In the genomic region with DNA sequence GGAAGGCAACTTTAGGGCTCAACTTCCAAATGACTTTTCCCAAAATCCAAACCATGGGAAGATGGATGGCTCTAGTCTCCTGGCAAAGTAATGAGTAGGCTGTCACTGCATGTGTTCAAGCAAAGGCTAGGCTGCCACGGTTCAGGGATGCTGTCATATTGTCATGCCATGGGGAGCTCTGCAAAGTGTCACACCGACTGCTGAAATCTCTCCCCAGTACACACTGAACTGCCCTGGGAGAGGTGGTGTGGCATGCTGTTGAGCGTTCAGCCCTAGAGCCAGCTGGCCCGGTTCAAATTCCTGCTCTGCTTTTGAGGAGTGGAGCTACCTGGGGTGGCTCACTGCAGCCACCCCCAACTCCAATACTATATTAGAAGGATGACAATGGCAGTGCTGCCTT, we compare ENCODE assay signal across 41 cellular contexts.
"Had no signal": no experiment of that assay in that cellular context is flagged by ENCODE, and none has a peak within 500 bp of the region (broad histone marks: within the 10 kb centered on the region; RNA-seq: fewer than 3 reads in every experiment).

No MANE protein-coding gene starts in this region.

- H3K27me3 Mint-ChIP-seq: activated naive CD4-positive, alpha-beta T cell treated with anti-CD3 and anti-CD28 coated beads, Interleukin-2, amount 50 U/mL, for 24 hours; activated naive CD8-positive, alpha-beta T cell treated with anti-CD3 and anti-CD28 coated beads, Interleukin-2, amount 50 U/mL, for 24 hours; activated T-cell treated with anti-CD3 and anti-CD28 coated beads, Interleukin-2, amount 50 U/mL, for 24 hours; central memory CD8-positive, alpha-beta T cell had no signal

- H3K27ac ChIP-seq: adrenal gland, ascending aorta, body of pancreas, brain microvascular endothelial cell, breast epithelium, cardiac muscle cell had no signal

- H3K9me3 Mint-ChIP-seq: activated naive CD4-positive, alpha-beta T cell treated with anti-CD3 and anti-CD28 coated beads for 36 hours; activated naive CD4-positive, alpha-beta T cell treated with anti-CD3 and anti-CD28 coated beads, Interleukin-2, amount 10 ng/mL, durations not matched to agents 7 days and 5 days; activated naive CD4-positive, alpha-beta T cell treated with anti-CD3 and anti-CD28 coated beads, Interleukin-2, amount 50 U/mL, for 24 hours; activated naive CD4-positive, alpha-beta T cell treated with anti-CD3 and anti-CD28 coated beads, Interleukin-2, amount 50 U/mL, for 72 hours; activated naive CD8-positive, alpha-beta T cell treated with anti-CD3 and anti-CD28 coated beads for 36 hours; activated naive CD8-positive, alpha-beta T cell treated with anti-CD3 and anti-CD28 coated beads, Interleukin-2, amount 10 ng/mL, durations not matched to agents 7 days and 5 days; activated naive CD8-positive, alpha-beta T cell treated with anti-CD3 and anti-CD28 coated beads, Interleukin-2, amount 50 U/mL, for 24 hours; activated T-cell treated with anti-CD3 and anti-CD28 coated beads, Interleukin-2, amount 50 U/mL, for 24 hours; activated T-cell treated with anti-CD3 and anti-CD28 coated beads, Interleukin-2, amount 50 U/mL, for 4 hours; activated T-cell treated with anti-CD3 and anti-CD28 coated beads, Interleukin-2, amount 50 U/mL, for 72 hours; activated T-helper 1 cell treated with anti-CD3 and anti-CD28 coated beads, Interleukin-12 subunit alpha, Interleukin-12 subunit beta, Interleukin-2, Interleukin-4 antibody, amounts not matched to agents 30 ng/mL and 10 ng/mL and 1 ng/mL, durations not matched to agents 14 hours and 24 hours and 36 hours; activated T-helper 17 cell treated with anti-CD3 and anti-CD28 coated beads, Interleukin-2, amount 50 U/mL, for 72 hours; activated T-helper 2 cell treated with anti-CD3 and anti-CD28 coated beads, Interferon-gamma antibody, Interleukin-2, Interleukin-4, amounts not matched to agents 10 μg/mL and 5 μg/mL and 100 μg/mL, durations not matched to agents 14 hours and 24 hours and 36 hours; central memory CD8-positive, alpha-beta T cell had no signal

- DNase-seq: activated effector memory CD4-positive, alpha-beta T cell treated with anti-CD3 and anti-CD28 coated beads, Interleukin-2, amount 50 U/mL, for 16 hours; activated effector memory CD4-positive, alpha-beta T cell treated with Interleukin-2 at 50 U/mL for 16 hours; activated gamma-delta T cell; activated gamma-delta T cell treated with Interleukin-2 at 50 U/mL for 16 hours; activated naive CD4-positive, alpha-beta T cell; activated naive CD4-positive, alpha-beta T cell treated with anti-CD3 and anti-CD28 coated beads for 36 hours; activated naive CD4-positive, alpha-beta T cell treated with anti-CD3 and anti-CD28 coated beads, Interleukin-2, amount 10 ng/mL, durations not matched to agents 7 days and 5 days; activated naive CD4-positive, alpha-beta T cell treated with anti-CD3 and anti-CD28 coated beads, Interleukin-2, amount 50 U/mL, for 16 hours; activated naive CD4-positive, alpha-beta T cell treated with Interleukin-2 at 50 U/mL for 16 hours; activated naive CD8-positive, alpha-beta T cell treated with anti-CD3 and anti-CD28 coated beads for 36 hours; activated naive CD8-positive, alpha-beta T cell treated with anti-CD3 and anti-CD28 coated beads, Interleukin-2, amount 10 ng/mL, durations not matched to agents 7 days and 5 days; activated naive CD8-positive, alpha-beta T cell treated with anti-CD3 and anti-CD28 coated beads, Interleukin-2, amount 50 U/mL, for 24 hours; activated T-cell treated with anti-CD3 and anti-CD28 coated beads for 4 hours; activated T-cell treated with anti-CD3 and anti-CD28 coated beads, Interleukin-2, amount 50 U/mL, for 1 hour; activated T-cell treated with anti-CD3 and anti-CD28 coated beads, Interleukin-2, amount 50 U/mL, for 24 hours; activated T-cell treated with anti-CD3 and anti-CD28 coated beads, Interleukin-2, amount 50 U/mL, for 4 hours; activated T-cell treated with anti-CD3 and anti-CD28 coated beads, Interleukin-2, amount 50 U/mL, for 48 hours; activated T-cell treated with anti-CD3 and anti-CD28 coated beads, Interleukin-2, amount 50 U/mL, for 72 hours; adrenal gland; amniotic stem cell; amygdala; anterior cingulate cortex; aorta; body of pancreas; brain microvascular endothelial cell; caudate nucleus; central memory CD4-positive, alpha-beta T cell; cerebellar nuclear complex had no signal

- H3K27me3 ChIP-seq: adrenal gland, ascending aorta, body of pancreas, brain microvascular endothelial cell, breast epithelium, cardiac muscle cell had no signal

- H3K36me3 Mint-ChIP-seq: activated naive CD4-positive, alpha-beta T cell treated with anti-CD3 and anti-CD28 coated beads, Interleukin-2, amount 10 ng/mL, durations not matched to agents 7 days and 5 days; activated naive CD4-positive, alpha-beta T cell treated with anti-CD3 and anti-CD28 coated beads, Interleukin-2, amount 50 U/mL, for 24 hours; activated naive CD4-positive, alpha-beta T cell treated with anti-CD3 and anti-CD28 coated beads, Interleukin-2, amount 50 U/mL, for 72 hours; activated naive CD8-positive, alpha-beta T cell; activated naive CD8-positive, alpha-beta T cell treated with anti-CD3 and anti-CD28 coated beads for 36 hours; activated naive CD8-positive, alpha-beta T cell treated with anti-CD3 and anti-CD28 coated beads, Interleukin-2, amount 10 ng/mL, durations not matched to agents 7 days and 5 days; brain had no signal

- H3K4me1 ChIP-seq: adrenal gland, ascending aorta, breast epithelium had no signal

- H3K4me3 ChIP-seq: adrenal gland, ascending aorta, body of pancreas, breast epithelium, cardiac muscle cell had no signal

- H3K4me1 Mint-ChIP-seq: activated naive CD4-positive, alpha-beta T cell treated with anti-CD3 and anti-CD28 coated beads, Interleukin-2, amount 10 ng/mL, durations not matched to agents 7 days and 5 days; activated naive CD4-positive, alpha-beta T cell treated with anti-CD3 and anti-CD28 coated beads, Interleukin-2, amount 50 U/mL, for 24 hours; activated naive CD8-positive, alpha-beta T cell treated with anti-CD3 and anti-CD28 coated beads for 36 hours; activated naive CD8-positive, alpha-beta T cell treated with anti-CD3 and anti-CD28 coated beads, Interleukin-2, amount 10 ng/mL, durations not matched to agents 7 days and 5 days; activated naive CD8-positive, alpha-beta T cell treated with anti-CD3 and anti-CD28 coated beads, Interleukin-2, amount 50 U/mL, for 24 hours; activated T-helper 17 cell treated with anti-CD3 and anti-CD28 coated beads, Interleukin-2, amount 50 U/mL, for 72 hours had no signal

- H3K4me3 Mint-ChIP-seq: activated naive CD4-positive, alpha-beta T cell treated with anti-CD3 and anti-CD28 coated beads for 36 hours; activated naive CD4-positive, alpha-beta T cell treated with anti-CD3 and anti-CD28 coated beads, Interleukin-2, amount 10 ng/mL, durations not matched to agents 7 days and 5 days; activated naive CD4-positive, alpha-beta T cell treated with anti-CD3 and anti-CD28 coated beads, Interleukin-2, amount 50 U/mL, for 24 hours; activated naive CD8-positive, alpha-beta T cell; activated naive CD8-positive, alpha-beta T cell treated with anti-CD3 and anti-CD28 coated beads for 36 hours; activated naive CD8-positive, alpha-beta T cell treated with anti-CD3 and anti-CD28 coated beads, Interleukin-2, amount 10 ng/mL, durations not matched to agents 7 days and 5 days; activated naive CD8-positive, alpha-beta T cell treated with anti-CD3 and anti-CD28 coated beads, Interleukin-2, amount 50 U/mL, for 24 hours; activated T-cell treated with anti-CD3 and anti-CD28 coated beads, Interleukin-2, amount 50 U/mL, for 24 hours; activated T-cell treated with anti-CD3 and anti-CD28 coated beads, Interleukin-2, amount 50 U/mL, for 4 hours; activated T-cell treated with anti-CD3 and anti-CD28 coated beads, Interleukin-2, amount 50 U/mL, for 72 hours; activated T-helper 1 cell treated with anti-CD3 and anti-CD28 coated beads, Interleukin-12 subunit alpha, Interleukin-12 subunit beta, Interleukin-2, Interleukin-4 antibody, amounts not matched to agents 30 ng/mL and 10 ng/mL and 1 ng/mL, durations not matched to agents 14 hours and 24 hours and 36 hours; activated T-helper 17 cell treated with anti-CD3 and anti-CD28 coated beads, Interleukin-2, amount 50 U/mL, for 72 hours; brain; central memory CD8-positive, alpha-beta T cell had no signal

- H3K36me3 ChIP-seq: adrenal gland, ascending aorta, brain microvascular endothelial cell, breast epithelium, cardiac muscle cell had no signal

- FAIRE-seq: astrocyte, bronchial epithelial cell had no signal

- H3K27ac Mint-ChIP-seq: activated naive CD4-positive, alpha-beta T cell treated with anti-CD3 and anti-CD28 coated beads for 36 hours; activated naive CD4-positive, alpha-beta T cell treated with anti-CD3 and anti-CD28 coated beads, Interleukin-2, amount 10 ng/mL, durations not matched to agents 7 days and 5 days; activated naive CD4-positive, alpha-beta T cell treated with anti-CD3 and anti-CD28 coated beads, Interleukin-2, amount 50 U/mL, for 24 hours; activated naive CD8-positive, alpha-beta T cell; activated naive CD8-positive, alpha-beta T cell treated with anti-CD3 and anti-CD28 coated beads for 36 hours; activated naive CD8-positive, alpha-beta T cell treated with anti-CD3 and anti-CD28 coated beads, Interleukin-2, amount 10 ng/mL, durations not matched to agents 7 days and 5 days; activated naive CD8-positive, alpha-beta T cell treated with anti-CD3 and anti-CD28 coated beads, Interleukin-2, amount 50 U/mL, for 24 hours; activated T-cell treated with anti-CD3 and anti-CD28 coated beads, Interleukin-2, amount 50 U/mL, for 24 hours; activated T-cell treated with anti-CD3 and anti-CD28 coated beads, Interleukin-2, amount 50 U/mL, for 72 hours; activated T-helper 1 cell treated with anti-CD3 and anti-CD28 coated beads, Interleukin-12 subunit alpha, Interleukin-12 subunit beta, Interleukin-2, Interleukin-4 antibody, amounts not matched to agents 30 ng/mL and 10 ng/mL and 1 ng/mL, durations not matched to agents 14 hours and 24 hours and 36 hours; activated T-helper 17 cell treated with anti-CD3 and anti-CD28 coated beads, Interleukin-2, amount 50 U/mL, for 72 hours; activated T-helper 2 cell treated with anti-CD3 and anti-CD28 coated beads, Interferon-gamma antibody, Interleukin-2, Interleukin-4, amounts not matched to agents 10 μg/mL and 5 μg/mL and 100 μg/mL, durations not matched to agents 14 hours and 24 hours and 36 hours; brain had no signal

- H3K9me3 ChIP-seq: adrenal gland, ascending aorta, body of pancreas, breast epithelium had no signal

- ATAC-seq: activated naive CD4-positive, alpha-beta T cell treated with anti-CD3 and anti-CD28 coated beads, Interleukin-2, amount 50 U/mL, for 72 hours; activated naive CD8-positive, alpha-beta T cell treated with anti-CD3 and anti-CD28 coated beads, Interleukin-2, amount 50 U/mL, for 24 hours; activated T-cell treated with anti-CD3 and anti-CD28 coated beads, Interleukin-2, amount 50 U/mL, for 4 hours; activated T-cell treated with anti-CD3 and anti-CD28 coated beads, Interleukin-2, amount 50 U/mL, for 72 hours; activated T-helper 17 cell treated with anti-CD3 and anti-CD28 coated beads, Interleukin-2, amount 50 U/mL, for 72 hours; body of pancreas had no signal
